Comparison of ENCODE assay signal across 16 cellular contexts in the genomic region with DNA sequence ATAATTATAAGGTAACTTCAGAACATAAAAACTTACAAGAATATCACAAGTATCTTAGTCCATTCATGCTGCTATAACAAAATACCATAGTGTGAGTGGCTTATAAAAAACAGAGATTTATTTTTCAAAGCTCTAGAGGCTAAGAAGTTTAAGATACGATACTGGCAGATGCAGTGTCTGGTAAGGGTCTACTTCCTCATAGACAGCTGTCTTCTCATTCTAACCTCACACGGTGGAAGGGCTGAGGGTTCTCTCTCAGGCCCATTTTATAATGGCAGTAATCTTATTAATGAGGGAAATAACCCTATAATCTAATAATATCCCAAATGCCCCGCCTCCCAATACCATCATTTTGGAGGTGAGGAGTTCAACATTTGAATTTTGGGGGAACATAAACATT. TPM values are rescaled to one million over a fixed set of nuclear protein-coding genes. Genes with fewer than 3 reads are reported as not detected.
DNase-seq lines count a peak whose midpoint lies in the region; ATAC-seq and TF ChIP-seq lines count a peak whose summit lies in the region.
"Had no signal": no experiment of that assay in that cellular context is flagged by ENCODE, and none has a peak within 500 bp of the region (broad histone marks: within the 10 kb centered on the region; RNA-seq: fewer than 3 reads in every experiment).

No MANE protein-coding gene starts in this region.

- CTCF ChIA-PET in SK-N-SH (lab: Yijun Ruan, JAX) = no interaction called here

- TF ChIP-seq EP300 in SK-N-SH (IDR thresholded peaks at IDR 0.05; ENCODE audit: borderline replicate concordance in 1 of 2, low read depth in 1 of 2, low read length in 1 of 2) = no peak

- H3K27me3 ChIP-seq in SK-N-SH (ENCODE audit: insufficient read depth) (no peaks in the 10 kb centered on the region), ascending aorta (no peaks in the 10 kb centered on the region)

- DNase-seq in SK-N-SH (no peak), MV-4-11 (lab: John Stamatoyannopoulos, UW) (peak; percentile 32), epithelial cell of prostate (ENCODE audit: low read depth, low spot score) (no peak), NCI-H1105 (lab: John Stamatoyannopoulos, UW) (no peak), ascending aorta (ENCODE audit: low spot score in 2 of 2) (no peak)
- DNase-seq in stimulated activated naive B cell treated with anti-CD40 and anti-IgM and Interleukin-4, amounts not matched to agents 10 μg/mL and 1 μg/mL and 100 μg/mL, for 72 hours = no peak
- DNase-seq in activated CD4-positive, CD25-positive, alpha-beta regulatory T cell (lab: John Stamatoyannopoulos, UW) = no peak
- DNase-seq: MM.1S; NCI-H1436 treated with DMSO at 0.1 percent for 48 hours; NCI-H2081; NCI-H526; NK-92 treated with Interleukin-12 subunit alpha and Interleukin-12 subunit beta, amount 100 ng/mL, for 24 hours had no signal

- H4K20me1 ChIP-seq in SK-N-SH (ENCODE audit: insufficient read depth) = no peaks in the 10 kb centered on the region

- POLR2A ChIA-PET in SK-N-SH (lab: Yijun Ruan, JAX) = no interaction called here

- no peaks in the 10 kb centered on the region for H3K4me1 Mint-ChIP-seq in stimulated activated naive B cell treated with anti-CD40 and anti-IgM and Interleukin-4, amounts not matched to agents 10 μg/mL and 1 μg/mL and 100 μg/mL, for 72 hours

- H3K27ac ChIP-seq in SK-N-SH (ENCODE audit: low read depth in 2 of 2, low read length in 1 of 2) (peak overlapping the region in 1 of 2 experiments; percentile 52; a peak in 1 of 4 replicates), epithelial cell of prostate (peak overlapping the region; percentile 37), ascending aorta (no peak overlapping the region)
- H3K27ac ChIP-seq: C4-2B, KMS-11 had no signal

- no peak overlapping the region for H3K4me3 ChIP-seq in SK-N-SH (ENCODE audit: low read depth in 2 of 2, low read length in 1 of 2)
- no peak overlapping the region for H3K4me3 ChIP-seq in ascending aorta

- no peaks in the 10 kb centered on the region for H3K79me2 ChIP-seq in SK-N-SH (ENCODE audit: insufficient read depth)

- no peak for ATAC-seq in SK-N-SH treated with all-trans-retinoic acid at 6 μM for 48 hours
- ATAC-seq in stimulated activated naive B cell treated with anti-CD40 and anti-IgM and Interleukin-4, amounts not matched to agents 10 μg/mL and 1 μg/mL and 100 μg/mL, for 72 hours (replicated peaks) = peak; percentile 64 to 65
- ATAC-seq: Right ventricle myocardium inferior had no signal

- H3K27ac Mint-ChIP-seq in stimulated activated naive B cell treated with anti-CD40 and anti-IgM and Interleukin-4, amounts not matched to agents 10 μg/mL and 1 μg/mL and 100 μg/mL, for 72 hours = no peak overlapping the region

- H3K4me3 Mint-ChIP-seq in stimulated activated naive B cell treated with anti-CD40 and anti-IgM and Interleukin-4, amounts not matched to agents 10 μg/mL and 1 μg/mL and 100 μg/mL, for 72 hours = no peak overlapping the region

- H2AFZ ChIP-seq in SK-N-SH (ENCODE audit: low read depth) = peak overlapping the region; percentile 99

- H3K9me3 Mint-ChIP-seq in stimulated activated naive B cell treated with anti-CD40 and anti-IgM and Interleukin-4, amounts not matched to agents 10 μg/mL and 1 μg/mL and 100 μg/mL, for 72 hours = no peaks in the 10 kb centered on the region

- TF ChIP-seq RAD21 in SK-N-SH (IDR thresholded peaks at IDR 0.05; ENCODE audit: low read length) = no peak

- peak overlapping the region; percentile 47; the same call in 1 of the 2 replicates for H3K9ac ChIP-seq in SK-N-SH
- H3K9ac ChIP-seq: KMS-11 had no signal

- H3K4me1 ChIP-seq in SK-N-SH (ENCODE audit: control insufficient read depth in 1 of 2, insufficient read depth in 2 of 2, low read depth in 1 of 2, low read length in 1 of 2) (no peaks in the 10 kb centered on the region), ascending aorta (no peaks in the 10 kb centered on the region)

- no peaks in the 10 kb centered on the region for H3K27me3 Mint-ChIP-seq in stimulated activated naive B cell treated with anti-CD40 and anti-IgM and Interleukin-4, amounts not matched to agents 10 μg/mL and 1 μg/mL and 100 μg/mL, for 72 hours

- H3K36me3 Mint-ChIP-seq in stimulated activated naive B cell treated with anti-CD40 and anti-IgM and Interleukin-4, amounts not matched to agents 10 μg/mL and 1 μg/mL and 100 μg/mL, for 72 hours = no peaks in the 10 kb centered on the region

- WGBS in SK-N-SH (ENCODE audit: low lambda C conversion rate) = 83% methylated on average over 3 of the region's 3 CpGs

- no peaks in the 10 kb centered on the region for H3K36me3 ChIP-seq in SK-N-SH (replicated peaks in 1 of 2; ENCODE audit: control insufficient read depth in 1 of 2, insufficient read depth in 2 of 2, low read length in 1 of 2)
- no peaks in the 10 kb centered on the region for H3K36me3 ChIP-seq in ascending aorta

- no peaks in the 10 kb centered on the region for H3K9me2 ChIP-seq in SK-N-SH

- no peak for TF ChIP-seq CTCF in SK-N-SH (IDR thresholded peaks at IDR 0.05)
- TF ChIP-seq CTCF in ascending aorta (IDR thresholded peaks at IDR 0.05) = no peak

- intact Hi-C loops in ascending aorta (cut with DNase I) = no loop called here

- peaks cover 5% of the 10 kb centered on the region for H3F3A ChIP-seq in SK-N-SH (replicated peaks; ENCODE audit: insufficient read depth)

- H3K9me3 ChIP-seq in SK-N-SH (no peaks in the 10 kb centered on the region; the same call in 1 of the 2 replicates), ascending aorta (no peaks in the 10 kb centered on the region)

- H3K4me2 ChIP-seq in SK-N-SH = no peak overlapping the region
- H3K4me2 ChIP-seq: KMS-11 had no signal

TF ChIP-seq in SK-N-SH, 30 proteins besides CTCF, POLR2A, EP300 and RAD21 (continues in another document):
- TF ChIP-seq, protein P1, sequence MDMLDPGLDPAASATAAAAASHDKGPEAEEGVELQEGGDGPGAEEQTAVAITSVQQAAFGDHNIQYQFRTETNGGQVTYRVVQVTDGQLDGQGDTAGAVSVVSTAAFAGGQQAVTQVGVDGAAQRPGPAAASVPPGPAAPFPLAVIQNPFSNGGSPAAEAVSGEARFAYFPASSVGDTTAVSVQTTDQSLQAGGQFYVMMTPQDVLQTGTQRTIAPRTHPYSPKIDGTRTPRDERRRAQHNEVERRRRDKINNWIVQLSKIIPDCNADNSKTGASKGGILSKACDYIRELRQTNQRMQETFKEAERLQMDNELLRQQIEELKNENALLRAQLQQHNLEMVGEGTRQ (IDR thresholded peaks at IDR 0.05; ENCODE audit: borderline replicate concordance, low read depth, low read length) = no peak

TF ChIP-seq in SK-N-SH treated with all-trans-retinoic acid at 6 μM for 48 hours, 23 proteins besides CTCF, POLR2A, EP300 and RAD21 (continues in another document):
- TF ChIP-seq ZNF8 (CRISPR knock-in tag; IDR thresholded peaks at IDR 0.05) = no peak
- no peak for TF ChIP-seq ESRRG (CRISPR knock-in tag; IDR thresholded peaks at IDR 0.05)
- TF ChIP-seq ZC3H10 (CRISPR knock-in tag; IDR thresholded peaks at IDR 0.05) = no peak
- TF ChIP-seq CSDC2 (CRISPR knock-in tag; IDR thresholded peaks at IDR 0.05) = no peak
- TF ChIP-seq, protein P2, sequence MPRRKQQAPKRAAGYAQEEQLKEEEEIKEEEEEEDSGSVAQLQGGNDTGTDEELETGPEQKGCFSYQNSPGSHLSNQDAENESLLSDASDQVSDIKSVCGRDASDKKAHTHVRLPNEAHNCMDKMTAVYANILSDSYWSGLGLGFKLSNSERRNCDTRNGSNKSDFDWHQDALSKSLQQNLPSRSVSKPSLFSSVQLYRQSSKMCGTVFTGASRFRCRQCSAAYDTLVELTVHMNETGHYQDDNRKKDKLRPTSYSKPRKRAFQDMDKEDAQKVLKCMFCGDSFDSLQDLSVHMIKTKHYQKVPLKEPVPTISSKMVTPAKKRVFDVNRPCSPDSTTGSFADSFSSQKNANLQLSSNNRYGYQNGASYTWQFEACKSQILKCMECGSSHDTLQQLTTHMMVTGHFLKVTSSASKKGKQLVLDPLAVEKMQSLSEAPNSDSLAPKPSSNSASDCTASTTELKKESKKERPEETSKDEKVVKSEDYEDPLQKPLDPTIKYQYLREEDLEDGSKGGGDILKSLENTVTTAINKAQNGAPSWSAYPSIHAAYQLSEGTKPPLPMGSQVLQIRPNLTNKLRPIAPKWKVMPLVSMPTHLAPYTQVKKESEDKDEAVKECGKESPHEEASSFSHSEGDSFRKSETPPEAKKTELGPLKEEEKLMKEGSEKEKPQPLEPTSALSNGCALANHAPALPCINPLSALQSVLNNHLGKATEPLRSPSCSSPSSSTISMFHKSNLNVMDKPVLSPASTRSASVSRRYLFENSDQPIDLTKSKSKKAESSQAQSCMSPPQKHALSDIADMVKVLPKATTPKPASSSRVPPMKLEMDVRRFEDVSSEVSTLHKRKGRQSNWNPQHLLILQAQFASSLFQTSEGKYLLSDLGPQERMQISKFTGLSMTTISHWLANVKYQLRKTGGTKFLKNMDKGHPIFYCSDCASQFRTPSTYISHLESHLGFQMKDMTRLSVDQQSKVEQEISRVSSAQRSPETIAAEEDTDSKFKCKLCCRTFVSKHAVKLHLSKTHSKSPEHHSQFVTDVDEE (CRISPR knock-in tag; IDR thresholded peaks at IDR 0.05) = no peak
- TF ChIP-seq ZFP3 (CRISPR knock-in tag; IDR thresholded peaks at IDR 0.05) = no peak
- TF ChIP-seq TOX (CRISPR knock-in tag; IDR thresholded peaks at IDR 0.05; ENCODE audit: borderline replicate concordance) = no peak
- TF ChIP-seq ISL1 (CRISPR knock-in tag; IDR thresholded peaks at IDR 0.05) = no peak
- no peak for TF ChIP-seq SNAI2 (CRISPR knock-in tag; IDR thresholded peaks at IDR 0.05)
- TF ChIP-seq, protein P3, sequence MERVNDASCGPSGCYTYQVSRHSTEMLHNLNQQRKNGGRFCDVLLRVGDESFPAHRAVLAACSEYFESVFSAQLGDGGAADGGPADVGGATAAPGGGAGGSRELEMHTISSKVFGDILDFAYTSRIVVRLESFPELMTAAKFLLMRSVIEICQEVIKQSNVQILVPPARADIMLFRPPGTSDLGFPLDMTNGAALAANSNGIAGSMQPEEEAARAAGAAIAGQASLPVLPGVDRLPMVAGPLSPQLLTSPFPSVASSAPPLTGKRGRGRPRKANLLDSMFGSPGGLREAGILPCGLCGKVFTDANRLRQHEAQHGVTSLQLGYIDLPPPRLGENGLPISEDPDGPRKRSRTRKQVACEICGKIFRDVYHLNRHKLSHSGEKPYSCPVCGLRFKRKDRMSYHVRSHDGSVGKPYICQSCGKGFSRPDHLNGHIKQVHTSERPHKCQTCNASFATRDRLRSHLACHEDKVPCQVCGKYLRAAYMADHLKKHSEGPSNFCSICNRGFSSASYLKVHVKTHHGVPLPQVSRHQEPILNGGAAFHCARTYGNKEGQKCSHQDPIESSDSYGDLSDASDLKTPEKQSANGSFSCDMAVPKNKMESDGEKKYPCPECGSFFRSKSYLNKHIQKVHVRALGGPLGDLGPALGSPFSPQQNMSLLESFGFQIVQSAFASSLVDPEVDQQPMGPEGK (CRISPR knock-in tag; IDR thresholded peaks at IDR 0.05; ENCODE audit: borderline replicate concordance) = no peak

RNA-seq across cellular contexts. Expression of a gene that starts 23.7 kb away (rescaled TPM):
- polyA plus RNA-seq in SK-N-SH (2012; rRNA removed) = 9.5 and 10.6 TPM in 2 replicates
- 13.2 and 13.7 TPM in 2 replicates for polyA plus RNA-seq in SK-N-SH (2012; cell fraction: cytosol; rRNA removed)
- 12.0 and 18.9 TPM in 2 replicates for polyA plus RNA-seq in SK-N-SH (2012; cell fraction: nucleus; rRNA removed)
- 18.6 TPM for total RNA-seq in ascending aorta
